23 cellular contexts compared by ENCODE assay signal in the genomic region with DNA sequence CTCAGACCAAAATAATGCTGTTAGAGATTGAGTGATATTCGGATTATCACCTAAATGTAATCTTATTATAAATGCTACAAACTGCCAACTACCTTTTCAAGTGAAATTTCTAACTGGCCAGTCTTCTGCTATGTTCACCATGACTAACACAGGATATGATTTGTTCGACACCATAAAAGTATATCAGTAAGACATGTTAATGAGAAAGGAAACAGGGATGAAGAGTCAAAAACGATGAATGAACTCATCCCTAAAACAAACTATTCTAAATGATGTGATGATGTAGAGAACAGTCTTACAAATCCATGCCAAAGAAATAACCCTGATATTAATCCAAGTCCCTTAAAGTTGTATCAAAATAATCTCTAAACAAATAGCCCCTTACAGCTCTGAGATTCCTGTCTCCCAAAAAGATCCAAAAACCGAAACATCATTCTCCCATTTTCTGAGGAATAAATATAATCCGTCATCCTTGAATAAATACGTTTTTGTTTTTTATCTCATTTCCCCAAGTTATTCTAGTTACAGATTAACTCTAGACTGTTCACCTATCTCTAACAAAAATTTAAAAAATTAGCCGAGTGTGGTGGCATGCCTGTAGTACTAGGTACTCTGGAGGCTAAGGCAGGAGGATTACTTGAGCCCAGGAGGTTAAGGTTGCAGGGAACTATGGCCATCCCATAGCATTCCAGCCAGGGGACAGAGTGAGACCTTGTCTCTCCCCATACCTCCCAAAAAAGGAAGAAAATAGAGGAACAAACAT. TPM values are rescaled to one million over a fixed set of nuclear protein-coding genes. Genes with fewer than 3 reads are reported as not detected.
DNase-seq lines count a peak whose midpoint lies in the region; ATAC-seq and TF ChIP-seq lines count a peak whose summit lies in the region.
"Had no signal": no experiment of that assay in that cellular context is flagged by ENCODE, and none has a peak within 500 bp of the region (broad histone marks: within the 10 kb centered on the region; RNA-seq: fewer than 3 reads in every experiment).

No MANE protein-coding gene starts in this region.

- intact Hi-C loops in natural killer cell (cut with micrococcal nuclease) = no loop called here

- peaks cover 92% of the 10 kb centered on the region for H3K4me1 Mint-ChIP-seq in central memory CD8-positive, alpha-beta T cell
- H3K4me1 Mint-ChIP-seq in natural killer cell = peaks cover 83 to 92% of the 10 kb centered on the region in 2 donors

- H4K20me1 ChIP-seq in GM23248 (ENCODE audit: insufficient read depth) = peaks cover 56% of the 10 kb centered on the region

- 68% methylated on average over 7 of the region's 7 CpGs for WGBS in GM23248 (ENCODE audit: low coverage in 1 of 2, low lambda C conversion rate in 2 of 2, missing lambda C conversion rate in 2 of 2), 2 experiments

- H3K27ac Mint-ChIP-seq in central memory CD8-positive, alpha-beta T cell (ENCODE audit: low read depth) = peak overlapping the region; percentile 39
- H3K27ac Mint-ChIP-seq in natural killer cell = peak overlapping the region; percentile 68 to 77
- H3K27ac Mint-ChIP-seq: effector memory CD8-positive, alpha-beta T cell; nephron progenitor cell; progenitor cell of endocrine pancreas had no signal

- no peak for TF ChIP-seq CTCF in natural killer cell (IDR thresholded peaks at IDR 0.05)

- peaks cover 16% of the 10 kb centered on the region for H3K36me3 Mint-ChIP-seq in central memory CD8-positive, alpha-beta T cell (ENCODE audit: insufficient read depth)
- no peaks in the 10 kb centered on the region for H3K36me3 Mint-ChIP-seq in natural killer cell

- in situ Hi-C loops in GM23248 (cut with MboI) = no loop called here

- H3K9me3 ChIP-seq in GM23248 (ENCODE audit: low read depth) = no peaks in the 10 kb centered on the region
- H3K9me3 ChIP-seq: heart right ventricle, thyroid gland had no signal

- no peak overlapping the region for H3K9ac ChIP-seq in GM23248

- no peak overlapping the region for H2AFZ ChIP-seq in GM23248

- no peaks in the 10 kb centered on the region for H3K27me3 ChIP-seq in GM23248 (replicated peaks; ENCODE audit: insufficient read depth)
- H3K27me3 ChIP-seq: heart right ventricle, thyroid gland had no signal

- no peaks in the 10 kb centered on the region for H3K9me2 ChIP-seq in GM23248 (ENCODE audit: insufficient read depth)

- H3K27ac ChIP-seq in GM23248 = no peak overlapping the region
- H3K27ac ChIP-seq: 22Rv1, thyroid gland had no signal

- peak; percentile 12 for DNase-seq in NCI-H82 (lab: John Stamatoyannopoulos, UW)
- no peak for DNase-seq in NCI-H82 treated with DMSO at 0.1 percent for 48 hours (lab: John Stamatoyannopoulos, UW; ENCODE audit: unreplicated experiment)
- peak; percentile 24 for DNase-seq in GM23248
- no peak for DNase-seq in central memory CD8-positive, alpha-beta T cell (ENCODE audit: low spot score in 2 of 2)
- no peak for DNase-seq in natural killer cell
- no peak for DNase-seq in left lobe of liver (ENCODE audit: low spot score)
- DNase-seq in activated CD8-positive, alpha-beta memory T cell treated with anti-CD3 and anti-CD28 coated beads, Interleukin-2, amount 50 U/mL, for 4 hours = no peak
- DNase-seq in GF-D8 (lab: John Stamatoyannopoulos, UW) = no peak
- DNase-seq: activated CD4-positive, alpha-beta T cell treated with anti-CD3 and anti-CD28 coated beads, Interleukin-2, amount 50 U/mL, for 4 hours; anterior cingulate cortex; effector memory CD8-positive, alpha-beta T cell; heart right ventricle; mesendoderm; NCI-H1694 treated with DMSO at 0.1 percent for 48 hours; NCI-H226; nephron progenitor cell; small intestine; stimulated activated CD4-positive, alpha-beta T cell treated with anti-CD3 and anti-CD28 coated beads, Interleukin-4, amount 100 ng/mL, for 4 hours; SW 1271; thyroid gland had no signal

- H3K9me3 Mint-ChIP-seq in central memory CD8-positive, alpha-beta T cell = no peaks in the 10 kb centered on the region
- H3K9me3 Mint-ChIP-seq in natural killer cell = no peaks in the 10 kb centered on the region
- H3K9me3 Mint-ChIP-seq: effector memory CD8-positive, alpha-beta T cell; IgD-negative memory B cell had no signal

- H3F3A ChIP-seq in GM23248 (ENCODE audit: insufficient read depth) = peaks cover 19% of the 10 kb centered on the region; the same call in 1 of the 2 replicates

- no peak overlapping the region for H3K4me2 ChIP-seq in GM23248 (ENCODE audit: unreplicated experiment)

- H3K4me3 Mint-ChIP-seq in central memory CD8-positive, alpha-beta T cell = no peak overlapping the region
- peak overlapping the region; percentile 32 for H3K4me3 Mint-ChIP-seq in natural killer cell
- H3K4me3 Mint-ChIP-seq: nephron progenitor cell had no signal

- peaks cover 38% of the 10 kb centered on the region for H3K4me1 ChIP-seq in GM23248 (ENCODE audit: insufficient read depth)

- ATAC-seq in central memory CD8-positive, alpha-beta T cell (replicated peaks; ENCODE audit: extremely low read depth, poor library complexity, severe bottlenecking) = no peak
- ATAC-seq in natural killer cell = peak; percentile 43 to 57 (median 45)
- no peak for ATAC-seq in left lobe of liver
- ATAC-seq: effector memory CD8-positive, alpha-beta T cell had no signal

- H3K27me3 Mint-ChIP-seq in central memory CD8-positive, alpha-beta T cell = no peaks in the 10 kb centered on the region
- no peaks in the 10 kb centered on the region for H3K27me3 Mint-ChIP-seq in natural killer cell (ENCODE audit: low read depth in 2 of 2)
- H3K27me3 Mint-ChIP-seq: effector memory CD8-positive, alpha-beta T cell; IgD-negative memory B cell; progenitor cell of endocrine pancreas had no signal

- H3K79me2 ChIP-seq in GM23248 (ENCODE audit: insufficient read depth) = peaks cover 100% of the 10 kb centered on the region

- H3K36me3 ChIP-seq in GM23248 (ENCODE audit: low read depth) = no peaks in the 10 kb centered on the region
- H3K36me3 ChIP-seq: thyroid gland had no signal

- 0 out of 2 replicates have a peak overlapping the region, but pooled peaks have one; percentile 2 for H3K4me3 ChIP-seq in GM23248
- H3K4me3 ChIP-seq: heart right ventricle, thyroid gland had no signal

RNA-seq across cellular contexts. Expression of a gene that starts 9.1 kb away (rescaled TPM):
- total RNA-seq in GM23248 (2014; rRNA removed; shearing (Covaris generic)) = 68.0 and 70.5 TPM in 2 replicates
- polyA plus RNA-seq in GM23248 (2016; fragmentation: Nextera tagmentation; extraction: Ambion mirVana) = 82.2 and 88.1 TPM in 2 replicates
- total RNA-seq in natural killer cell (100 to 1,000 TPM; 208 to 232 (median 220) TPM), left lobe of liver (45.7 TPM)

Comparison
In these comparisons a context has a peak if more than half of its experiments do, and no peak if none do; other contexts are left out.
1. DNase-seq: peak in NCI-H82 (single experiment) and GM23248 (single experiment); none in NCI-H82 treated with DMSO at 0.1 percent for 48 hours (single experiment), central memory CD8-positive, alpha-beta T cell (0 of 2), natural killer cell (single experiment), left lobe of liver (single experiment), activated CD8-positive, alpha-beta memory T cell treated with anti-CD3 and anti-CD28 coated beads, Interleukin-2, amount 50 U/mL, for 4 hours (single experiment) and GF-D8 (single experiment).
2. ATAC-seq: peak in natural killer cell (3 of 3); none in central memory CD8-positive, alpha-beta T cell (single experiment) and left lobe of liver (single experiment).